7 cellular contexts compared by ENCODE assay signal in the genomic region with DNA sequence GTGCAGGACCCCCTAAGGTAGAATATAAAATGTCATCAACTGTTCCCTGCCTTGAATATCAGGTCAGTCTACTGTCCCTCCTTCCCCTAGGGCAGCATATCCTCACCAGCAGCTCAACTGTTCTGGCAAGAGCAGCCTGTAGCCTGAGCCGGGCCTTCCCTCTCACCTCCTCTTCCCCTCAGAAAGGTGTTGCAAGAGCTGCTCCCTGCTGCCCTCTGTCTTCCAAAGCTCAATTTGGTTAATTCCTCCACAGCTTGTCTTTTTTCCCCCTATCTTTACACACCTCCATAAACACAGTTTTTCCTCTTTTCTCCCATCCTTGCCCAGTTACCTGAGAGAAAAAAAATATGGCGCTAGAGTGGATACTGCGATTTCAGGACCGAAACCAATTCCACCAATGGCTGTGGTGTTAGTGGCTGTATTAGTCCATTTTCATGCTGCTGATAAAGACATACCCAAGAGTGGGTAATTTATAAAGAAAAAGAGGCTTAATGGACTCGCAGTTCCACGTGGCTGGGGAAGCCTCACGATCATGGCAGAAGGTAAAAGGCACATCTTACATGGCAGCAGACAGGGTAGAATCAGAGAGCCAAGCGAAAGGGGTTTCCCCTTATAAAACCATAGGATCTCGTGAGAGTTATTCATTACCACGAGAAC.
DNase-seq lines count a peak whose midpoint lies in the region; ATAC-seq lines count a peak whose summit lies in the region.

No MANE protein-coding gene starts in this region.

- peaks cover 6% of the 10 kb centered on the region for H3K9me3 Mint-ChIP-seq in activated naive CD8-positive, alpha-beta T cell treated with anti-CD3 and anti-CD28 coated beads, Interleukin-2, amount 10 ng/mL, durations not matched to agents 7 days and 5 days

- H3K4me1 ChIP-seq in NT2/D1 (ENCODE audit: insufficient read depth, insufficient read length): no peaks in the 10 kb centered on the region

- H3K9ac ChIP-seq in NT2/D1 (ENCODE audit: insufficient read length, low read depth): no peak overlapping the region

- H3K36me3 ChIP-seq in NT2/D1 (ENCODE audit: insufficient read depth, insufficient read length, low read length): no peaks in the 10 kb centered on the region

- no peaks in the 10 kb centered on the region for H3K27me3 ChIP-seq in NT2/D1 (ENCODE audit: insufficient read depth, insufficient read length)

- H3K4me3 ChIP-seq in NT2/D1 (ENCODE audit: insufficient read length, low read depth): no peak overlapping the region

- peaks cover 7% of the 10 kb centered on the region; the same call in 1 of the 2 replicates for H3K9me3 ChIP-seq in NT2/D1 (ENCODE audit: insufficient read depth, low read length)

- peaks cover 4% of the 10 kb centered on the region for H3K27me3 Mint-ChIP-seq in activated naive CD8-positive, alpha-beta T cell treated with anti-CD3 and anti-CD28 coated beads, Interleukin-2, amount 10 ng/mL, durations not matched to agents 7 days and 5 days

- DNase-seq in ELF-1 (ENCODE audit: low read depth, low spot score): peak; percentile 87
- DNase-seq in NT2/D1 (ENCODE audit: low read depth, low spot score): peak; percentile 72
- no peak for DNase-seq in activated naive CD8-positive, alpha-beta T cell treated with anti-CD3 and anti-CD28 coated beads, Interleukin-2, amount 10 ng/mL, durations not matched to agents 7 days and 5 days
- DNase-seq in iPS DF 4.7 (ENCODE audit: extremely low read depth, low spot score): peak; percentile 60
- peak; percentile 5 to 11 for DNase-seq in stimulated activated CD4-positive, alpha-beta T cell treated with anti-CD3 and anti-CD28 coated beads, Interleukin-4, amount 100 ng/mL, for 4 hours

- ATAC-seq in GM19455 (IDR thresholded peaks at IDR 0.05; ENCODE audit: unreplicated experiment) (peak; percentile 66), HG03439 (IDR thresholded peaks at IDR 0.05; ENCODE audit: unreplicated experiment) (peak; percentile 56)
- peak; percentile 79 for ATAC-seq in activated naive CD8-positive, alpha-beta T cell treated with anti-CD3 and anti-CD28 coated beads, Interleukin-2, amount 10 ng/mL, durations not matched to agents 7 days and 5 days (ENCODE audit: low read depth)

- H3K27ac Mint-ChIP-seq in activated naive CD8-positive, alpha-beta T cell treated with anti-CD3 and anti-CD28 coated beads, Interleukin-2, amount 10 ng/mL, durations not matched to agents 7 days and 5 days: no peak overlapping the region

- no peaks in the 10 kb centered on the region for H3K36me3 Mint-ChIP-seq in activated naive CD8-positive, alpha-beta T cell treated with anti-CD3 and anti-CD28 coated beads, Interleukin-2, amount 10 ng/mL, durations not matched to agents 7 days and 5 days

- peaks cover 21% of the 10 kb centered on the region for H3K4me1 Mint-ChIP-seq in activated naive CD8-positive, alpha-beta T cell treated with anti-CD3 and anti-CD28 coated beads, Interleukin-2, amount 10 ng/mL, durations not matched to agents 7 days and 5 days

- no peak overlapping the region for H3K4me3 Mint-ChIP-seq in activated naive CD8-positive, alpha-beta T cell treated with anti-CD3 and anti-CD28 coated beads, Interleukin-2, amount 10 ng/mL, durations not matched to agents 7 days and 5 days

- POLR2A ChIA-PET in activated naive CD8-positive, alpha-beta T cell treated with anti-CD3 and anti-CD28 coated beads, Interleukin-2, amount 10 ng/mL, durations not matched to agents 7 days and 5 days (lab: Charles Lee): no interaction called here
